6 cellular contexts compared by ENCODE assay signal in the genomic region with DNA sequence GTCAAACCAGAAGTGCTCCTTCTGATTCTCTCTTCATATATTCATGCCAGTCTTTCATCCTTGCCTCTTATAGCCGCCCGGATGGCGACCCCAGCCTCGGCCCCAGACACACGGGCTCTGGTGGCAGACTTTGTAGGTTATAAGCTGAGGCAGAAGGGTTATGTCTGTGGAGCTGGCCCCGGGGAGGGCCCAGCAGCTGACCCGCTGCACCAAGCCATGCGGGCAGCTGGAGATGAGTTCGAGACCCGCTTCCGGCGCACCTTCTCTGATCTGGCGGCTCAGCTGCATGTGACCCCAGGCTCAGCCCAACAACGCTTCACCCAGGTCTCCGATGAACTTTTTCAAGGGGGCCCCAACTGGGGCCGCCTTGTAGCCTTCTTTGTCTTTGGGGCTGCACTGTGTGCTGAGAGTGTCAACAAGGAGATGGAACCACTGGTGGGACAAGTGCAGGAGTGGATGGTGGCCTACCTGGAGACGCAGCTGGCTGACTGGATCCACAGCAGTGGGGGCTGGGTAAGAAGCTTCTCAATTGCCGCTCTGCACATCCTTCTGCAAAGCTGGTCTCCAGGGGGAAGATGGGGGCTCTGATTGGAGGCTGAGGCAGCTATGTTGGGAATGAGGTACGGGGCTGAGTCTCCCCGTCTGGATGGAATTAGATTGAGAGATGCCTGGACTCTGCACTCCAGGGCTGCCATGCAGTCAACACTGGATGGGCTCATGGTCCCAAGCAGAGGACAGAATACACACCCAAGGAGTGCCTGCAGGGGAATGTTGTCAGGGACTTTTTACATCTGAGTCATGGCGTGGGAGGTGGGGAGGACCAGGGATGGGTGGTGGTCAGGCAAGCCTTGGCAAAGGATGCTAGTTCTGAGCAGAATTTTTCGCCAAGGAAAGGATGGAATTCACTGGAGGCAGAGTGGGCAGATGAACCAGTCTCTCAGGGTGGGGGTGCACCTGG. TPM values are rescaled to one million over a fixed set of nuclear protein-coding genes. Genes with fewer than 3 reads are reported as not detected.
DNase-seq lines count a peak whose midpoint lies in the region; ATAC-seq and TF ChIP-seq lines count a peak whose summit lies in the region.

No MANE protein-coding gene starts in this region.

- H3K36me3 ChIP-seq in HEK293 (ENCODE audit: control insufficient read depth in 2 of 2, insufficient read depth in 1 of 2, low read length in 2 of 2) (peaks cover 8 to 46% of the 10 kb centered on the region in 2 experiments), trophoblast cell (ENCODE audit: control insufficient read depth in 1 of 2, insufficient read depth in 2 of 2, low read length in 2 of 2) (peaks cover 26 to 29% of the 10 kb centered on the region in 2 experiments)

- TF ChIP-seq CTCF in HEK293 (tag by site-specific recombination; IDR thresholded peaks at IDR 0.05) (no peak), coronary artery (IDR thresholded peaks at IDR 0.05) (no peak)

- no peak overlapping the region for H2BK120ac ChIP-seq in trophoblast cell (ENCODE audit: insufficient read depth, low read length, poor library complexity)

- WGBS in trophoblast cell (ENCODE audit: extremely low coverage, insufficient coverage, insufficient read length): no CpG with 5 or more reads among the region's 22 CpGs

- DNase-seq in coronary artery (ENCODE audit: low spot score) (no peak), trophoblast cell (peak; percentile 19 to 30), erythroblast (lab: John Stamatoyannopoulos, UW) (no peak), DMS53 (lab: John Stamatoyannopoulos, UW) (no peak)

- H3K27ac ChIP-seq in HEK293 (ENCODE audit: extremely low read depth, low read depth, low read length): peak overlapping the region; percentile 85; the same call in 1 of the 2 replicates
- peak overlapping the region; percentile 85 to 89 for H3K27ac ChIP-seq in coronary artery
- H3K27ac ChIP-seq in trophoblast cell (ENCODE audit: low read depth, low read length): no peak overlapping the region

- no peak overlapping the region for H3K9ac ChIP-seq in trophoblast cell (ENCODE audit: low read length)

- H3K27me3 ChIP-seq in trophoblast cell (ENCODE audit: insufficient read depth, low read length): no peaks in the 10 kb centered on the region

- no peak for TF ChIP-seq POLR2A in erythroblast (IDR thresholded peaks at IDR 0.05; ENCODE audit: low read length)

- no peak overlapping the region for H2BK5ac ChIP-seq in trophoblast cell (ENCODE audit: low read depth, low read length, poor library complexity)

- peak overlapping the region; percentile 47 for H4K12ac ChIP-seq in trophoblast cell (ENCODE audit: low read depth, low read length)

- peaks cover 6% of the 10 kb centered on the region; the same call in 1 of the 2 replicates for H3K4me1 ChIP-seq in HEK293 (ENCODE audit: control insufficient read depth, insufficient read depth, low read length)
- peaks cover 10 to 11% of the 10 kb centered on the region in 2 experiments for H3K4me1 ChIP-seq in trophoblast cell (ENCODE audit: control insufficient read depth in 1 of 2, insufficient read depth in 2 of 2, low read length in 2 of 2)

- CTCF ChIA-PET in HEK293 (lab: Yijun Ruan, JAX): interaction anchor here (0.5 to 1.0 kb wide), 3 partner anchors 8 to 750 kb away, joined by 3 read pairs; no protein-coding TSS in a partner anchor

- H4K8ac ChIP-seq in trophoblast cell (ENCODE audit: low read depth, low read length): peak overlapping the region; percentile 40

- H2BK12ac ChIP-seq in trophoblast cell (ENCODE audit: low read length): peak overlapping the region; percentile 22

- H3K4me2 ChIP-seq in trophoblast cell (ENCODE audit: low read length): peak overlapping the region; percentile 74

- H3K79me1 ChIP-seq in trophoblast cell (ENCODE audit: low read length): peaks cover 9% of the 10 kb centered on the region

- POLR2A ChIA-PET in HEK293 (lab: Yijun Ruan, JAX): interaction anchor here (1.1 to 8.1 kb wide), 5 partner anchors 11 to 213 kb away, joined by 6 to 170 read pairs (median 12); a partner anchor contains a TSS

- H3K9me3 ChIP-seq in HEK293 (ENCODE audit: control insufficient read depth, insufficient read depth, low read depth, low read length) (no peaks in the 10 kb centered on the region), trophoblast cell (ENCODE audit: insufficient read depth, low read depth, low read length) (no peaks in the 10 kb centered on the region)

- H3K79me2 ChIP-seq in trophoblast cell (ENCODE audit: control insufficient read depth, insufficient read depth, low read length, poor library complexity): peaks cover 13% of the 10 kb centered on the region

- H4K91ac ChIP-seq in trophoblast cell (ENCODE audit: low read depth, low read length): no peak overlapping the region

- peak overlapping the region; percentile 55 for H2AK5ac ChIP-seq in trophoblast cell (ENCODE audit: low read length)

- H3K18ac ChIP-seq in trophoblast cell (ENCODE audit: low read length): no peak overlapping the region

- H3K23ac ChIP-seq in trophoblast cell (ENCODE audit: low read length): no peak overlapping the region

- H3K14ac ChIP-seq in trophoblast cell (ENCODE audit: low read length): peak overlapping the region; percentile 11

- peak overlapping the region; percentile 81 for H3K4ac ChIP-seq in trophoblast cell (ENCODE audit: low read depth, low read length)

- no peak for ATAC-seq in HG03139 (IDR thresholded peaks at IDR 0.05; ENCODE audit: unreplicated experiment)

- H3K4me3 ChIP-seq in HEK293 (ENCODE audit: low read depth, low read length) (peak overlapping the region; percentile 56), coronary artery (peak overlapping the region; percentile 77), trophoblast cell (ENCODE audit: low read depth, low read length) (no peak overlapping the region)

- H2AFZ ChIP-seq in trophoblast cell (ENCODE audit: insufficient read depth, low read length, poor library complexity): no peak overlapping the region

TF ChIP-seq in HEK293, 187 proteins besides CTCF, POLR2A, EP300 and RAD21:
- no peak for TF ChIP-seq ZNF433 (tag by site-specific recombination; IDR thresholded peaks at IDR 0.05; ENCODE audit: low read depth)
- peak; percentile 25; the same call in 1 of the 2 replicates for TF ChIP-seq ZNF600 (tag by site-specific recombination; IDR thresholded peaks at IDR 0.05)

RNA-seq across cellular contexts. Expression of a gene that starts 1.3 kb away (rescaled TPM):
- 11.3 and 11.5 TPM in 2 replicates for polyA plus RNA-seq in trophoblast cell (2013)

RNA-seq across cellular contexts. Expression of a gene that starts 5.3 kb away (rescaled TPM):
- 3.7 and 3.8 TPM in 2 replicates for polyA plus RNA-seq in trophoblast cell (2013)

RNA-seq across cellular contexts. Expression of a gene that starts 13.3 kb away (rescaled TPM):
- polyA plus RNA-seq in trophoblast cell (2013): 159 and 161 TPM in 2 replicates

RNA-seq across cellular contexts. Expression of a gene that starts 22.0 kb away (rescaled TPM):
- 15.2 and 16.7 TPM in 2 replicates for polyA plus RNA-seq in trophoblast cell (2013)

RNA-seq across cellular contexts. Expression of a gene that starts 44.7 kb away (rescaled TPM):
- 32.8 and 34.6 TPM in 2 replicates for polyA plus RNA-seq in trophoblast cell (2013)

Comparison
In these comparisons a context has a peak if more than half of its experiments do, and no peak if none do; other contexts are left out.
1. DNase-seq: peak in trophoblast cell (2 of 2); none in coronary artery (single experiment), erythroblast (0 of 2) and DMS53 (single experiment).